21 cellular contexts compared by ENCODE assay signal in the genomic region with DNA sequence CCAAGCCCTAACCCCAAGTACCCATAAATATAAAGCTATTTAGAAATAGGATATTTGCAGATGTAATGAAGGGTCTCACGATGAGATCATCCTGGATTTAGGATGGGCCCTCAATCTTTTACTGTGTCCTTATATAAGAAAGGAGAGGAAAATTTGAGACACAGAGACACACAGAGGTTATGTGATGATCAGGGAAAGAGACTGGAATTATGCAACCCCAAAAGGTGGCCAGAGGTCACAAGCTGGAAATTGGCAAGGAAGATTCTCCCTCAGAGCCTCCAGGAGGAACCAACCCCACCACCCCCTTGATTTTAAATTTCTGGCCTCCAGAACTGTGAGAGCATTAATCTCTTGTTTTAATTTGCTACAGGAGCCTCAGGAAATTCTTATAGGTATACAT.
"Had no signal": no experiment of that assay in that cellular context is flagged by ENCODE, and none has a peak within 500 bp of the region (broad histone marks: within the 10 kb centered on the region; RNA-seq: fewer than 3 reads in every experiment).

No MANE protein-coding gene starts in this region.

- H3K36me3 ChIP-seq: Peyer's patch had no signal

- H3K4me2 ChIP-seq: SK-N-SH had no signal

- H3K27ac ChIP-seq: Peyer's patch had no signal

- H3K9me3 ChIP-seq: Peyer's patch, SK-N-SH had no signal

- H3K27me3 ChIP-seq: Peyer's patch had no signal

- DNase-seq: KBM-7, NCI-H1092, NCI-H1105 treated with DMSO at 0.1 percent for 48 hours, NCI-H1417 treated with DMSO at 0.1 percent for 48 hours, NCI-H146, NCI-H1694 treated with DMSO at 0.1 percent for 48 hours, NCI-H1930, NCI-H2081, NCI-H2107, NCI-H2171, NCI-H226, NCI-H446, NCI-H510A, NCI-H524 treated with DMSO at 0.1 percent for 48 hours, NCI-H69, NCI-H774, PC-3, Peyer's patch, SIG-M5, SK-N-SH had no signal

- H3K4me3 ChIP-seq: Peyer's patch had no signal

- ATAC-seq: PC-3, Right ventricle myocardium inferior had no signal

- H3K4me1 ChIP-seq: Peyer's patch had no signal

- H3K9me2 ChIP-seq: SK-N-SH had no signal
